Comparison of ENCODE assay signal across 11 cellular contexts in the genomic region with DNA sequence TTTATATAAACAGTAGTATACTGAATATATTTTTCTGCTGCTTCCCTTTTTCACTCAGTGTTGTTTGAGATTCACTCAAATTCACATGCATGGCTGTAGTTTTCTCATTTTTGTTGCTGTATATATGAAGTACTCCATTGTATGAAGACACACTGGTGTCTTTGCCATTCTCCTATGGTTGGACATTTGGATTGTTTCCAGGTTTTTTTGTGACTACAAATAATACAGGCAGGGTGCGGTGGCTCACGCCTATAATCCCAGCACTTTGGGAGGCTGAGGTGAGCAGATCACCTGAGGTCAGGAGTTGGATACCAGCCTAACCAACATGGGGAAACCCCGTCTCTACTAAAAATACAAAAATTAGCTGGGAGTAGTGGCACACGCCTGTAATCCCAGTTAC. TPM values are rescaled to one million over a fixed set of nuclear protein-coding genes. Genes with fewer than 3 reads are reported as not detected.
A peak's percentile ranks its signal among the peaks of the same experiment; 100 is the strongest.
DNase-seq lines count a peak whose midpoint lies in the region; ATAC-seq and TF ChIP-seq lines count a peak whose summit lies in the region.
"Not testable (repeated sequence)": the region's sequence is repeated elsewhere in the genome, so short reads cannot be mapped to it uniquely, and the experiment has no call there.
"Had no signal": no experiment of that assay in that cellular context is flagged by ENCODE, and none has a peak within 500 bp of the region (broad histone marks: within the 10 kb centered on the region; RNA-seq: fewer than 3 reads in every experiment).

No MANE protein-coding gene starts in this region.

- 23% methylated on average over 4 of the region's 4 CpGs for WGBS in mammary epithelial cell (ENCODE audit: low coverage, missing lambda C conversion rate)

- dilution Hi-C loops in mammary epithelial cell (cut with HindIII; ENCODE audit: low sequenced_read_pairs): not testable (repeated sequence)

- H3K9me3 ChIP-seq in mammary epithelial cell (replicated peaks; ENCODE audit: insufficient read depth, low read length): not testable (repeated sequence)

- H3K4me1 ChIP-seq in mammary epithelial cell (ENCODE audit: insufficient read depth, low read length): not testable (repeated sequence)

- not testable (repeated sequence) for H3K36me3 ChIP-seq in mammary epithelial cell (ENCODE audit: insufficient read depth, low read length)

- not testable (repeated sequence) for H3K4me3 ChIP-seq in mammary epithelial cell (replicated peaks in 1 of 3; ENCODE audit: insufficient read depth in 1 of 3, low read depth in 2 of 3, low read length in 3 of 3)

- in situ Hi-C loops in mammary epithelial cell (cut with MboI; ENCODE audit: low sequenced_read_pairs in 2 of 2): not testable (repeated sequence)

- DNase-seq in LoVo (ENCODE audit: low spot score) (peak; percentile 37), NCI-H69 (lab: John Stamatoyannopoulos, UW) (peak; percentile 33), RPMI8226 (peak; percentile 69), mammary epithelial cell (peak; percentile 32)
- not testable (repeated sequence) for DNase-seq in left colon

- H3K9ac ChIP-seq in mammary epithelial cell (ENCODE audit: insufficient read depth, low read length): not testable (repeated sequence)

- H2AFZ ChIP-seq in mammary epithelial cell (ENCODE audit: low read depth, low read length): not testable (repeated sequence)

- intact Hi-C loops in mammary epithelial cell (cut with micrococcal nuclease): not testable (repeated sequence)
- intact Hi-C loops in left colon (cut with DNase I, micrococcal nuclease): loop anchor here in 1 of 2 donors (10.0 kb wide), 2 partner anchors 46 to 64 kb away; no protein-coding TSS in a partner anchor

- H3K79me2 ChIP-seq in mammary epithelial cell (ENCODE audit: insufficient read depth, low read length): not testable (repeated sequence)

- peak; percentile 46 for ATAC-seq in left colon

- H4K20me1 ChIP-seq in mammary epithelial cell (ENCODE audit: insufficient read depth, low read length): not testable (repeated sequence)

- not testable (repeated sequence) for H3K4me2 ChIP-seq in mammary epithelial cell (ENCODE audit: insufficient read depth, low read depth, low read length)

- TF ChIP-seq CTCF in mammary epithelial cell (conservative IDR thresholded peaks at IDR 0.05 in 1 of 2, IDR thresholded peaks at IDR 0.05 in 1 of 2; ENCODE audit: extremely low read depth in 1 of 2, insufficient read depth in 1 of 2, low read depth in 1 of 2, low read length in 2 of 2): not testable (repeated sequence)

- not testable (repeated sequence) for BruUV-seq in mammary epithelial cell (replicated peaks; lab: Mats Ljungman, UMichigan)

- not testable (repeated sequence) for H3K27me3 ChIP-seq in mammary epithelial cell (ENCODE audit: insufficient read depth, low read length)

- H3K27ac ChIP-seq in mammary epithelial cell (ENCODE audit: insufficient read depth, low read depth, low read length): not testable (repeated sequence)

- CTCF ChIA-PET in mammary epithelial cell (lab: Charles Lee; ENCODE audit: low non-redundant PET): not testable (repeated sequence)

RNA-seq across cellular contexts. Expression of gene VPS37D, which starts 7.0 kb away (rescaled TPM):
- total RNA-seq in mammary epithelial cell: 1 to 10 TPM; 1.1 to 3.7 TPM
- 0.61 TPM for polyA plus RNA-seq in mammary epithelial cell
- polyA minus RNA-seq in mammary epithelial cell: not detected
- total RNA-seq in left colon: under 1 TPM; 0.70 to 0.78 TPM
- total RNA-seq: CD4-positive, alpha-beta memory T cell had no signal
- polyA plus RNA-seq: CD4-positive, alpha-beta memory T cell had no signal

RNA-seq across cellular contexts. Expression of gene DNAJC30, which starts 22.7 kb away (rescaled TPM):
- total RNA-seq in mammary epithelial cell: 10 to 100 TPM in 1 of 2 donors, 1 to 10 TPM in 1; 3.0 to 11.1 TPM
- 5.7 TPM for polyA plus RNA-seq in mammary epithelial cell
- 5.7 TPM for polyA minus RNA-seq in mammary epithelial cell
- total RNA-seq in left colon: 10 to 100 TPM in 1 of 2 donors, 1 to 10 TPM in 1; 8.5 to 10.0 TPM

RNA-seq across cellular contexts. Expression of gene BUD23, which starts 22.8 kb away (rescaled TPM):
- total RNA-seq in mammary epithelial cell (10 to 100 TPM; 36.0 to 57.6 TPM), left colon (10 to 100 TPM; 39.0 to 48.2 TPM)
- 77.9 TPM for polyA plus RNA-seq in mammary epithelial cell
- 102 TPM for polyA minus RNA-seq in mammary epithelial cell

RNA-seq across cellular contexts. Expression of gene MLXIPL, which starts 36.3 kb away (rescaled TPM):
- total RNA-seq in mammary epithelial cell (1 to 10 TPM in 1 of 2 donors, not detected in 1; 1.5 TPM), left colon (10 to 100 TPM; 13.2 to 23.3 TPM)
- polyA plus RNA-seq in mammary epithelial cell: 0.10 TPM
- polyA minus RNA-seq in mammary epithelial cell: not detected
- total RNA-seq: A172; CD4-positive, alpha-beta memory T cell; G401; H4; HFFc6 had no signal
- polyA plus RNA-seq: BJ; CD4-positive, alpha-beta memory T cell had no signal

RNA-seq across cellular contexts. Expression of gene STX1A, which starts 58.9 kb away (rescaled TPM):
- total RNA-seq in mammary epithelial cell: 10 to 100 TPM in 1 of 2 donors, 1 to 10 TPM in 1; 6.8 to 39.7 TPM
- polyA plus RNA-seq in mammary epithelial cell: 30.5 TPM
- polyA minus RNA-seq in mammary epithelial cell: 30.8 TPM
- 1 to 10 TPM; 4.7 to 6.9 TPM for total RNA-seq in left colon
